8 cellular contexts compared by ENCODE assay signal in genomic region chr2:233566141-233566956, GRCh38. TPM values are rescaled to one million over a fixed set of nuclear protein-coding genes. Genes with fewer than 3 reads are reported as not detected.
A peak's percentile ranks its signal among the peaks of the same experiment; 100 is the strongest.
DNase-seq lines count a peak whose midpoint lies in the region; ATAC-seq and TF ChIP-seq lines count a peak whose summit lies in the region.

Gene USP40, minus strand, starts transcription at chr2:233566782. Its CDS starts 1,228 bp downstream, at chr2:233565554.

- H3K9me3 ChIP-seq in A673 (ENCODE audit: low read depth, low read length, poor library complexity, severe bottlenecking): no peaks in the 10 kb centered on the region
- no peaks in the 10 kb centered on the region for H3K9me3 ChIP-seq in left lung

- H3K4me3 ChIP-seq in A673 (ENCODE audit: low read depth, low read length, poor library complexity, severe bottlenecking) (peak within 1 kb of the TSS; percentile 89), dorsolateral prefrontal cortex (peak within 1 kb of the TSS; percentile 66 to 99 (median 92)), left lung (peak within 1 kb of the TSS; percentile 82 to 87)

- BruUV-seq in A673 (replicated peaks; lab: Mats Ljungman, UMichigan): no TSS peak

- H3K27me3 ChIP-seq in A673 (replicated peaks; ENCODE audit: insufficient read depth, low read depth, low read length, poor library complexity): no peaks in the 10 kb centered on the region
- no peaks in the 10 kb centered on the region for H3K27me3 ChIP-seq in dorsolateral prefrontal cortex
- H3K27me3 ChIP-seq in left lung: no peaks in the 10 kb centered on the region

- CTCF ChIA-PET in A673 (lab: Charles Lee): no interaction called here

- ATAC-seq in GM18909 (IDR thresholded peaks at IDR 0.05; ENCODE audit: poor library complexity, unreplicated experiment) (peak; percentile 83), HG03342 (IDR thresholded peaks at IDR 0.05; ENCODE audit: unreplicated experiment) (peak; percentile 78), left lung (peak; percentile 99)

- POLR2A ChIA-PET in A673 (lab: Charles Lee; ENCODE audit: low non-redundant PET): no interaction called here

- DNase-seq in A673 (ENCODE audit: low spot score) (peak; percentile 95), NCI-H524 (lab: John Stamatoyannopoulos, UW) (peak; percentile 91 to 94), dorsolateral prefrontal cortex (peak; percentile 66 to 88 (median 83)), left lung (peak; percentile 89 to 94)
- peak; percentile 36 to 44 for DNase-seq in activated CD4-positive, alpha-beta T cell treated with anti-CD3 and anti-CD28 coated beads, Interleukin-2, amount 50 U/mL, for 4 hours
- peak; percentile 64 to 71 for DNase-seq in stimulated activated CD4-positive, alpha-beta T cell treated with anti-CD3 and anti-CD28 coated beads, Interleukin-2, amount 100 ng/mL, for 24 hours

- intact Hi-C loops in A673 (cut with micrococcal nuclease; ENCODE audit: unreplicated experiment): no loop called here
- intact Hi-C loops in dorsolateral prefrontal cortex (cut with DNase I): loop anchor here in 1 of 2 donors (10.0 kb wide), 1 partner anchor 102 kb away; no protein-coding TSS in a partner anchor
- intact Hi-C loops in left lung (cut with DNase I): no loop called here

- TF ChIP-seq CTCF in A673 (conservative IDR thresholded peaks at IDR 0.05; ENCODE audit: low read depth, low read length) (no peak), dorsolateral prefrontal cortex (IDR thresholded peaks at IDR 0.05 in 54 of 56, conservative IDR thresholded peaks at IDR 0.05 in 2 of 56; ENCODE audit: low read depth in 1 of 56, partially characterized antibody in 56 of 56) (peak in 19 of 56 donors; percentile 1 to 46 (median 24)), left lung (IDR thresholded peaks at IDR 0.05) (no peak)

- H3K4me1 ChIP-seq in A673 (ENCODE audit: insufficient read depth, low read length, poor library complexity, severe bottlenecking): peaks cover 7% of the 10 kb centered on the region
- H3K4me1 ChIP-seq in left lung: peaks cover 9 to 23% of the 10 kb centered on the region in 2 donors

- H3K36me3 ChIP-seq in A673 (ENCODE audit: insufficient read depth, low read length, poor library complexity, severe bottlenecking): no peaks in the 10 kb centered on the region
- H3K36me3 ChIP-seq in left lung: peaks cover 0 to 3% of the 10 kb centered on the region in 2 donors

- peak within 1 kb of the TSS; percentile 96 for H3K27ac ChIP-seq in A673 (ENCODE audit: low read depth, low read length, poor library complexity, severe bottlenecking)
- peak within 1 kb of the TSS; percentile 39 to 96 (median 87) for H3K27ac ChIP-seq in dorsolateral prefrontal cortex
- peak within 1 kb of the TSS; percentile 94 to 97 for H3K27ac ChIP-seq in left lung

RNA-seq across cellular contexts. Expression of gene USP40, which starts in this region (rescaled TPM):
- total RNA-seq in A673 (2021) (29.6 and 35.6 TPM in 2 replicates), dorsolateral prefrontal cortex (10 to 100 TPM; 26.9 to 83.4 (median 49.3) TPM), left lung (10 to 100 TPM; 40.0 to 43.1 TPM)

Comparison
In these comparisons a context has a peak if more than half of its experiments do, and no peak if none do; other contexts are left out.
1. Peak in every context shown above with its lines: DNase-seq, ATAC-seq, H3K4me3 ChIP-seq and H3K27ac ChIP-seq.
2. DNase-seq: peak in every context shown above with its lines; median percentile 95 in A673; 92 in NCI-H524; 92 in left lung; 83 in dorsolateral prefrontal cortex; 68 in stimulated activated CD4-positive, alpha-beta T cell treated with anti-CD3 and anti-CD28 coated beads, Interleukin-2, amount 100 ng/mL, for 24 hours; 40 in activated CD4-positive, alpha-beta T cell treated with anti-CD3 and anti-CD28 coated beads, Interleukin-2, amount 50 U/mL, for 4 hours.